ENCODE assay signal across 24 cellular contexts in the genomic region with DNA sequence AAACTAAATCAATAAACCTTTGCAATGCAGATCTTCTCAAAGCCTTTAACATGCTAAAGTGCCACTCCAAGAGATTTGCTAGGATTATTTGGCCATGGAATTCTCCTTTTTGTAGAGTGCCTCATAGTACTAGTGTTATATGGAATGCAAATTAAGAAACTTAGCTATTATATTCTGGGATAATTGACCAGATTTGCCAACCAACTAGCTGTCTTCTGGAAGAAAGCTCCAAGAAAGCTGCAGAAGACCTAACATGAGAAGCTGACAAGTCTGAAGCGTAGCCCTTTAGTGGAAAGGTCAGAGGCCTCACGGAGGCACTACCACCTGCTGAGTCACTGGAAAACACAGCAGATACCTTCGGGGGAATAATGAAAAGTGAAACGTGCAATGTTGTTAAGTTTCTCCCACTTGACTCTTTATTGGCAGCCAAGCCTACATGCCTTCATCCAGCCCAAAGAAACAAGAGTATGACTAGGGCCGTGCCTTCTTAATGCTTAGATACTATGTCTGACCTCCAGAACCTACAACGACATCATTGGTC.
"Had no signal": no experiment of that assay in that cellular context is flagged by ENCODE, and none has a peak within 500 bp of the region (broad histone marks: within the 10 kb centered on the region; RNA-seq: fewer than 3 reads in every experiment).

No MANE protein-coding gene starts in this region.

- H3K4me3 ChIP-seq: ovary, sigmoid colon, tibial nerve had no signal

- H3K27ac ChIP-seq: brain microvascular endothelial cell, ovary, tibial nerve, VCaP had no signal

- H3K4me3 Mint-ChIP-seq: activated naive CD4-positive, alpha-beta T cell treated with anti-CD3 and anti-CD28 coated beads for 36 hours; activated naive CD8-positive, alpha-beta T cell treated with anti-CD3 and anti-CD28 coated beads, Interleukin-2, amount 10 ng/mL, durations not matched to agents 7 days and 5 days; activated T-cell treated with anti-CD3 and anti-CD28 coated beads, Interleukin-2, amount 50 U/mL, for 72 hours; effector memory CD8-positive, alpha-beta T cell; immature natural killer cell; naive thymus-derived CD4-positive, alpha-beta T cell; stimulated activated naive B cell treated with anti-CD40 and anti-IgM and Interleukin-4, amounts not matched to agents 10 μg/mL and 1 μg/mL and 100 μg/mL, for 72 hours; T-helper 1 cell treated with Interleukin-12 subunit alpha and Interleukin-12 subunit beta and Interleukin-4 antibody, amounts not matched to agents 30 μg/mL and 1 μg/mL, for 36 hours had no signal

- DNase-seq: activated CD4-positive, CD25-positive, alpha-beta regulatory T cell treated with anti-CD3 and anti-CD28 coated beads, Interleukin-2, amount 50 U/mL, for 72 hours; activated effector memory CD4-positive, alpha-beta T cell treated with anti-CD3 and anti-CD28 coated beads, Interleukin-2, amount 50 U/mL, for 16 hours; activated naive CD4-positive, alpha-beta T cell treated with anti-CD3 and anti-CD28 coated beads for 36 hours; activated naive CD8-positive, alpha-beta T cell treated with anti-CD3 and anti-CD28 coated beads, Interleukin-2, amount 10 ng/mL, durations not matched to agents 7 days and 5 days; activated T-cell treated with anti-CD3 and anti-CD28 coated beads for 4 hours; activated T-cell treated with anti-CD3 and anti-CD28 coated beads, Interleukin-2, amount 50 U/mL, for 72 hours; amniotic stem cell; brain microvascular endothelial cell; cortex of kidney; effector memory CD8-positive, alpha-beta T cell; head of caudate nucleus; hypothalamus; immature natural killer cell; midbrain; naive thymus-derived CD4-positive, alpha-beta T cell; ovary; sigmoid colon; small intestine; stimulated activated naive B cell treated with anti-CD40 and anti-IgM and Interleukin-4, amounts not matched to agents 10 μg/mL and 1 μg/mL and 100 μg/mL, for 72 hours; T-helper 9 cell had no signal

- ATAC-seq: effector memory CD8-positive, alpha-beta T cell; naive thymus-derived CD4-positive, alpha-beta T cell had no signal

- H3K27me3 Mint-ChIP-seq: effector memory CD8-positive, alpha-beta T cell; naive thymus-derived CD4-positive, alpha-beta T cell; progenitor cell of endocrine pancreas; stimulated activated naive B cell treated with anti-CD40 and anti-IgM and Interleukin-4, amounts not matched to agents 10 μg/mL and 1 μg/mL and 100 μg/mL, for 72 hours had no signal

- H3K36me3 ChIP-seq: brain microvascular endothelial cell, ovary, sigmoid colon, tibial nerve had no signal

- H3K27ac Mint-ChIP-seq: activated naive CD4-positive, alpha-beta T cell treated with anti-CD3 and anti-CD28 coated beads for 36 hours; activated naive CD8-positive, alpha-beta T cell treated with anti-CD3 and anti-CD28 coated beads, Interleukin-2, amount 10 ng/mL, durations not matched to agents 7 days and 5 days; activated T-cell treated with anti-CD3 and anti-CD28 coated beads, Interleukin-2, amount 50 U/mL, for 72 hours; naive thymus-derived CD4-positive, alpha-beta T cell; progenitor cell of endocrine pancreas; stimulated activated naive B cell treated with anti-CD40 and anti-IgM and Interleukin-4, amounts not matched to agents 10 μg/mL and 1 μg/mL and 100 μg/mL, for 72 hours; T-helper 1 cell treated with Interleukin-12 subunit alpha and Interleukin-12 subunit beta and Interleukin-4 antibody, amounts not matched to agents 30 μg/mL and 1 μg/mL, for 36 hours had no signal

- H3K9me3 ChIP-seq: ovary, sigmoid colon, tibial nerve had no signal

- H3K9me3 Mint-ChIP-seq: activated naive CD4-positive, alpha-beta T cell treated with anti-CD3 and anti-CD28 coated beads for 36 hours; activated naive CD8-positive, alpha-beta T cell treated with anti-CD3 and anti-CD28 coated beads, Interleukin-2, amount 10 ng/mL, durations not matched to agents 7 days and 5 days; effector memory CD8-positive, alpha-beta T cell; immature natural killer cell; naive thymus-derived CD4-positive, alpha-beta T cell; stimulated activated naive B cell treated with anti-CD40 and anti-IgM and Interleukin-4, amounts not matched to agents 10 μg/mL and 1 μg/mL and 100 μg/mL, for 72 hours; T-helper 1 cell treated with Interleukin-12 subunit alpha and Interleukin-12 subunit beta and Interleukin-4 antibody, amounts not matched to agents 30 μg/mL and 1 μg/mL, for 36 hours had no signal
